In the genomic region with DNA sequence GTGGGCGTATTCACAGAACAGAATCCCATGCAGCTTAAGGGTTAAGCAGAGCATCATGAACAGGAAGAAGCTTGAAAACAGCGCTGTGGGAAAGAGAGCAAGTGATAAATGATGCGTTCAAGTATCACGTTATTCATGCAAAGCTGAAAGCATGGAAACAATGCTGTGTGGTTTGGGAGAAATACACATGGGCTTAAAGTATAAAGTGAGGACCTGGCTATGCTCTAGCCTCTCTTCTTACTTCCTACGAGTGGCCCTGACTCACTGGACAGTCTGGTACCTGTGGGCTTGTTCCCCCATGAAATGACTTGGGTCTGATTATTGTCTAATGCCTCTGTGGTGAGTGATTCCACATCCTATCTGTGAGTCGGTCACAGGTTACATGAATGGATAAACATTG, we compare ENCODE assay signal across 21 cellular contexts. TPM values are rescaled to one million over a fixed set of nuclear protein-coding genes. Genes with fewer than 3 reads are reported as not detected.
A peak's percentile ranks its signal among the peaks of the same experiment; 100 is the strongest.
DNase-seq lines count a peak whose midpoint lies in the region; ATAC-seq and TF ChIP-seq lines count a peak whose summit lies in the region.
"Had no signal": no experiment of that assay in that cellular context is flagged by ENCODE, and none has a peak within 500 bp of the region (broad histone marks: within the 10 kb centered on the region; RNA-seq: fewer than 3 reads in every experiment).

No MANE protein-coding gene starts in this region.

- 28% methylated on average over 6 of the region's 6 CpGs for WGBS in smooth muscle cell (ENCODE audit: low lambda C conversion rate)

- H3K9me3 ChIP-seq in OCI-LY3 (ENCODE audit: insufficient read depth, low read length) = no peaks in the 10 kb centered on the region
- no peaks in the 10 kb centered on the region for H3K9me3 ChIP-seq in smooth muscle cell (replicated peaks; ENCODE audit: low read depth)
- H3K9me3 ChIP-seq: ascending aorta had no signal

- H3K79me2 ChIP-seq in OCI-LY3 (ENCODE audit: low read length) (no peaks in the 10 kb centered on the region), smooth muscle cell (ENCODE audit: low read depth) (no peaks in the 10 kb centered on the region)

- H3K4me3 ChIP-seq in OCI-LY3 (ENCODE audit: low read length) (no peak overlapping the region), choroid plexus epithelial cell (ENCODE audit: low read depth, low read length) (no peak overlapping the region), smooth muscle cell (no peak overlapping the region)
- H3K4me3 ChIP-seq: ascending aorta had no signal

- peaks cover 3% of the 10 kb centered on the region; the same call in 1 of the 2 replicates for H3K27me3 ChIP-seq in OCI-LY3 (ENCODE audit: low read depth, low read length)
- H3K27me3 ChIP-seq in smooth muscle cell (ENCODE audit: low read depth) = no peaks in the 10 kb centered on the region
- H3K27me3 ChIP-seq: ascending aorta had no signal

- H3K4me2 ChIP-seq in OCI-LY3 (ENCODE audit: low read length) (peak overlapping the region; percentile 48), smooth muscle cell (peak overlapping the region; percentile 78)

- H3K27ac ChIP-seq in OCI-LY3 (ENCODE audit: low read length) (no peak overlapping the region), smooth muscle cell (ENCODE audit: low read depth) (peak overlapping the region; percentile 95)
- H3K27ac ChIP-seq: ascending aorta had no signal

- no peaks in the 10 kb centered on the region for H4K20me1 ChIP-seq in OCI-LY3 (ENCODE audit: insufficient read depth, low read length)
- no peaks in the 10 kb centered on the region for H4K20me1 ChIP-seq in smooth muscle cell (ENCODE audit: low read depth)

- peak; percentile 87 for DNase-seq in NCI-H345 treated with DMSO at 0.1 percent for 48 hours (lab: John Stamatoyannopoulos, UW; ENCODE audit: unreplicated experiment)
- no peak for DNase-seq in NCI-H345 (lab: John Stamatoyannopoulos, UW)
- peak; percentile 28 for DNase-seq in choroid plexus epithelial cell (ENCODE audit: low read depth)
- DNase-seq in smooth muscle cell (lab: John Stamatoyannopoulos, UW; ENCODE audit: unreplicated experiment) = no peak
- DNase-seq in anterior cingulate cortex (lab: John Stamatoyannopoulos, UW) = no peak
- no peak for DNase-seq in NCI-H2081 treated with DMSO at 0.1 percent for 48 hours (lab: John Stamatoyannopoulos, UW)
- DNase-seq: activated CD4-positive, CD25-positive, alpha-beta regulatory T cell treated with anti-CD3 and anti-CD28 coated beads, Interleukin-2, amount 50 U/mL, for 72 hours; activated CD8-positive, alpha-beta memory T cell treated with anti-CD3 and anti-CD28 coated beads, Interleukin-2, amount 10 ng/mL, durations not matched to agents 7 days and 5 days; activated effector memory CD4-positive, alpha-beta T cell treated with anti-CD3 and anti-CD28 coated beads, Interleukin-2, amount 50 U/mL, for 16 hours; Calu3; glutamatergic neuron; H7; immature natural killer cell; mesendoderm; MM.1S; NCI-H2171 treated with DMSO at 0.1 percent for 48 hours had no signal

- peaks cover 18% of the 10 kb centered on the region for H3F3A ChIP-seq in smooth muscle cell (ENCODE audit: low read depth)

- H2AFZ ChIP-seq in OCI-LY3 (ENCODE audit: low read depth, low read length) = no peak overlapping the region
- H2AFZ ChIP-seq in smooth muscle cell (ENCODE audit: low read depth) = no peak overlapping the region

- H3K4me1 ChIP-seq in OCI-LY3 (ENCODE audit: low read length) = peaks cover 8% of the 10 kb centered on the region
- peaks cover 26% of the 10 kb centered on the region for H3K4me1 ChIP-seq in smooth muscle cell (ENCODE audit: low read depth)
- H3K4me1 ChIP-seq: ascending aorta had no signal

- H3K36me3 ChIP-seq in OCI-LY3 (replicated peaks; ENCODE audit: low read depth, low read length) (no peaks in the 10 kb centered on the region), smooth muscle cell (ENCODE audit: low read depth) (no peaks in the 10 kb centered on the region)
- H3K36me3 ChIP-seq: ascending aorta had no signal

- H3K9ac ChIP-seq in OCI-LY3 (ENCODE audit: low read length) (no peak overlapping the region), smooth muscle cell (ENCODE audit: low read depth) (peak overlapping the region; percentile 66)

- TF ChIP-seq CTCF in OCI-LY3 (IDR thresholded peaks at IDR 0.05; ENCODE audit: low read depth, low read length) = no peak
- no peak for TF ChIP-seq CTCF in choroid plexus epithelial cell (conservative IDR thresholded peaks at IDR 0.05; ENCODE audit: low read depth, low read length)
- no peak for TF ChIP-seq CTCF in smooth muscle cell (IDR thresholded peaks at IDR 0.05; ENCODE audit: borderline replicate concordance, insufficient read depth, poor library complexity, severe bottlenecking)

- no peak for ATAC-seq in HG03565 (IDR thresholded peaks at IDR 0.05; ENCODE audit: unreplicated experiment)
- ATAC-seq: activated CD8-positive, alpha-beta memory T cell treated with anti-CD3 and anti-CD28 coated beads, Interleukin-2, amount 10 ng/mL, durations not matched to agents 7 days and 5 days; Right ventricle myocardium inferior had no signal

RNA-seq across cellular contexts. Expression of gene TMPRSS2, which starts 25.6 kb away (rescaled TPM):
- 1.3 and 2.0 TPM in 2 replicates for total RNA-seq in smooth muscle cell
- polyA plus RNA-seq in smooth muscle cell = 0.39 and 1.3 TPM in 2 replicates
- total RNA-seq: activated CD8-positive, alpha-beta memory T cell treated with anti-CD3 and anti-CD28 coated beads, Interleukin-2, amount 10 ng/mL, durations not matched to agents 7 days and 5 days; ascending aorta; neural crest cell; Right ventricle myocardium inferior had no signal
- polyA plus RNA-seq: immature natural killer cell had no signal

RNA-seq across cellular contexts. Expression of gene MX1, which starts 56.3 kb away (rescaled TPM):
- total RNA-seq in smooth muscle cell = 1.3 and 4.6 TPM in 2 replicates
- polyA plus RNA-seq in smooth muscle cell = 2.0 and 3.5 TPM in 2 replicates

Comparison
In these comparisons a context has a peak if more than half of its experiments do, and no peak if none do; other contexts are left out.
1. DNase-seq: peak in NCI-H345 treated with DMSO at 0.1 percent for 48 hours (single experiment) and choroid plexus epithelial cell (single experiment); none in NCI-H345 (single experiment), smooth muscle cell (single experiment), anterior cingulate cortex (0 of 58) and NCI-H2081 treated with DMSO at 0.1 percent for 48 hours (single experiment).